Comparison of ENCODE assay signal across 8 cellular contexts in genomic region chr11:120622189-120622912, GRCh38.
A peak's percentile ranks its signal among the peaks of the same experiment; 100 is the strongest.
DNase-seq lines count a peak whose midpoint lies in the region; ATAC-seq, FAIRE-seq and TF ChIP-seq lines count a peak whose summit lies in the region.

No MANE protein-coding gene starts in this region.

- DNase-seq in D721Med (ENCODE audit: insufficient read length, low spot score) (no peak), NOMO-1 treated with dmso at 0.1 percent for 144 hours (lab: John Stamatoyannopoulos, UW; ENCODE audit: unreplicated experiment) (peak; percentile 62), heart left ventricle (peak in 2 of 5 donors; percentile 40 to 44), left colon (no peak), activated T-cell treated with anti-CD3 and anti-CD28 coated beads for 4 hours (no peak)
- no peak for DNase-seq in activated CD8-positive, alpha-beta memory T cell treated with anti-CD3 and anti-CD28 coated beads for 24 hours

- intact Hi-C loops in heart left ventricle (cut with DNase I) (no loop called here), left colon (cut with DNase I, micrococcal nuclease) (no loop called here)

- H3K9me3 ChIP-seq in heart left ventricle: peaks cover 0 to 16% (median 6%) of the 10 kb centered on the region in 12 donors

- no peak for TF ChIP-seq POLR2A in heart left ventricle (IDR thresholded peaks at IDR 0.05)

- no peak for FAIRE-seq in D721Med (lab: Jason Lieb, UNC)

- whole genome bisulfite sequencing in heart left ventricle, 4 donors: 53 to 70% (median 65%) methylated on average over 7 of the region's 7 CpGs

- H3K4me1 ChIP-seq in heart left ventricle: peaks cover 0 to 7% (median 0%) of the 10 kb centered on the region in 12 donors

- H3K27ac ChIP-seq in heart left ventricle: no peak overlapping the region

- no peaks in the 10 kb centered on the region for H3K36me3 ChIP-seq in heart left ventricle

- no peaks in the 10 kb centered on the region for H3K27me3 ChIP-seq in heart left ventricle

- TF ChIP-seq CTCF in D721Med (IDR thresholded peaks at IDR 0.05; ENCODE audit: insufficient read depth, missing control alignments) (peak; percentile 28), heart left ventricle (IDR thresholded peaks at IDR 0.05) (no peak)

- H3K4me3 ChIP-seq in heart left ventricle: no peak overlapping the region

- peak; percentile 63 for ATAC-seq in GM21529 (IDR thresholded peaks at IDR 0.05; ENCODE audit: unreplicated experiment)
- ATAC-seq in heart left ventricle: peak in 3 of 4 donors; percentile 57 to 72 (median 63)
- no peak for ATAC-seq in HG02938 (IDR thresholded peaks at IDR 0.05; ENCODE audit: unreplicated experiment)
- ATAC-seq in left colon: no peak

Comparison
In these comparisons a context has a peak if more than half of its experiments do, and no peak if none do; other contexts are left out.
1. ATAC-seq: peak in GM21529 (single experiment) and heart left ventricle (3 of 4); none in HG02938 (single experiment) and left colon (single experiment).